8 cellular contexts compared by ENCODE assay signal in the genomic region with DNA sequence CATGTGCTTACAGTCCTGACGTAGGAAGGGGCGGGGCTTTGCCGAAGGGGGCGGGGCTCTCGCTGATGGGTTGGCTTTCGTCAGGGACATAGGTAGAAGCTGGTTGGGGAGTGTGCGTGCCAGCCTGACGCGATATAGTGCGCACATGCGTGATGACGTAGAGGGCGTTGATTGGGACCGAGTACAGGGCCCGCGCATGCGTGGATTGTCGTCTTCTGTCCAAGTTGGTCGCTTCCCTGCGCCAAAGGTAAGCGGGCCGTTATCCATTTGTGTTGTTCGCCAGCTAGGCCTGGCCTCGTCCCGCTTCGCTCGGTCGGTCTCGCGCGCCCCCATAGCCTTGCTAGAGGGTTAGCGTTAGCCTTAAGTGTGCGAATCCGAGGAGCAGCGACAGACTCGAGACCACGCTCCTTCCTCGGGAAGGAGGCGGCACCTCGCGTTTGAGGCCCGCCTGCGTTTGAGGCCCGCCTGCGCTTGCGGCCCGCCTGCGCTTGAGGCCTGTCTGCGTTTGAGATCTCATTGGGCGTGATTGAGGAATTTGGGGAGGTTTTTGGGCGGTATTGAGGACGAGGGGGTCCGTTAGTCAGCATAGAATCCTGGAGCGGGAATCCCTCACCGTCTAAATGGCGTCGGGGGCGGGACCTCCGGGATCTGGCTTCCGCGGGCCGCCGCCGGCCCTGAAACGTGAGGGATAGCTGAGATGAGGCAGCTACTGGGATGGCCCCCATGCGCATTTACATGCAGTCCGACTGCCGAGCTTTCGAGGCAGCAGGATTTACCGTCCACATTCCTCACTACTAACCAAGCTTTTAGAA. TPM values are rescaled to one million over a fixed set of nuclear protein-coding genes. Genes with fewer than 3 reads are reported as not detected.
DNase-seq lines count a peak whose midpoint lies in the region; ATAC-seq and TF ChIP-seq lines count a peak whose summit lies in the region.

A gene (plus strand): TSS at position 197 of the 812 bp plus-strand sequence. CDS start 710 bp downstream, outside the sequence.

- intact Hi-C loops in T-helper 2 cell treated with Interferon-gamma antibody and Interleukin-4, amounts not matched to agents 100 ng/mL and 5 ng/mL, for 36 hours (cut with micrococcal nuclease) = loop anchor here (1.0 to 5.0 kb wide), 8 partner anchors 31 to 669 kb away; a partner anchor contains a TSS
- intact Hi-C loops in uterus (cut with DNase I; ENCODE audit: low total_unique reads) = no loop called here

- peaks cover 40% of the 10 kb centered on the region for H3K36me3 ChIP-seq in right atrium auricular region
- H3K36me3 ChIP-seq in uterus = no peaks in the 10 kb centered on the region

- peaks cover 0 to 40% of the 10 kb centered on the region in 2 donors for H3K4me1 ChIP-seq in right atrium auricular region
- H3K4me1 ChIP-seq in uterus = peaks cover 4 to 9% of the 10 kb centered on the region in 2 donors

- H3K4me3 ChIP-seq in right atrium auricular region (peak within 1 kb of the TSS; percentile 93 to 98), uterus (peak within 1 kb of the TSS; percentile 76 to 100)

- H3K27ac ChIP-seq in right atrium auricular region (peak within 1 kb of the TSS; percentile 98 to 99), uterus (peak within 1 kb of the TSS; percentile 94 to 96)

- H3K27me3 ChIP-seq in right atrium auricular region = no peaks in the 10 kb centered on the region
- H3K27me3 ChIP-seq in uterus = no peaks in the 10 kb centered on the region

- H3K9me3 ChIP-seq in right atrium auricular region = no peaks in the 10 kb centered on the region
- no peaks in the 10 kb centered on the region for H3K9me3 ChIP-seq in uterus

- no peak for TF ChIP-seq CTCF in right atrium auricular region (IDR thresholded peaks at IDR 0.05)
- TF ChIP-seq CTCF in uterus (IDR thresholded peaks at IDR 0.05) = peak in 1 of 4 experiments; percentile 4

- DNase-seq in NCI-H187 treated with DMSO at 0.1 percent for 48 hours (lab: John Stamatoyannopoulos, UW) (peak; percentile 89), anterior cingulate cortex (lab: John Stamatoyannopoulos, UW) (peak; percentile 92 to 100 (median 99)), right atrium auricular region (ENCODE audit: low spot score) (peak; percentile 100), pulmonary artery endothelial cell (ENCODE audit: low read depth, low spot score) (peak; percentile 98), uterus (peak; percentile 100)

- peak; percentile 85 to 98 for TF ChIP-seq POLR2A in uterus (IDR thresholded peaks at IDR 0.05)

- peak; percentile 81 for ATAC-seq in GM18498 (IDR thresholded peaks at IDR 0.05; ENCODE audit: unreplicated experiment)
- peak; percentile 78 for ATAC-seq in HG02938 (IDR thresholded peaks at IDR 0.05; ENCODE audit: unreplicated experiment)

RNA-seq across cellular contexts. Expression of the gene that starts here (rescaled TPM):
- 323 and 325 TPM in 2 replicates for total RNA-seq in T-helper 2 cell treated with Interferon-gamma antibody and Interleukin-4, amounts not matched to agents 100 ng/mL and 5 ng/mL, for 36 hours
- total RNA-seq in right atrium auricular region = 100 to 1,000 TPM; 161 to 174 TPM
- total RNA-seq in pulmonary artery endothelial cell = 454 and 528 TPM in 2 replicates
- 100 to 1,000 TPM in 3 of 4 donors, 10 to 100 TPM in 1; 89.1 to 303 (median 157) TPM for total RNA-seq in uterus

Comparison
In these comparisons a context has a peak if more than half of its experiments do, and no peak if none do; other contexts are left out.
1. Peak in every context shown above with its lines: DNase-seq, ATAC-seq, H3K4me3 ChIP-seq and H3K27ac ChIP-seq.